In the genomic region with DNA sequence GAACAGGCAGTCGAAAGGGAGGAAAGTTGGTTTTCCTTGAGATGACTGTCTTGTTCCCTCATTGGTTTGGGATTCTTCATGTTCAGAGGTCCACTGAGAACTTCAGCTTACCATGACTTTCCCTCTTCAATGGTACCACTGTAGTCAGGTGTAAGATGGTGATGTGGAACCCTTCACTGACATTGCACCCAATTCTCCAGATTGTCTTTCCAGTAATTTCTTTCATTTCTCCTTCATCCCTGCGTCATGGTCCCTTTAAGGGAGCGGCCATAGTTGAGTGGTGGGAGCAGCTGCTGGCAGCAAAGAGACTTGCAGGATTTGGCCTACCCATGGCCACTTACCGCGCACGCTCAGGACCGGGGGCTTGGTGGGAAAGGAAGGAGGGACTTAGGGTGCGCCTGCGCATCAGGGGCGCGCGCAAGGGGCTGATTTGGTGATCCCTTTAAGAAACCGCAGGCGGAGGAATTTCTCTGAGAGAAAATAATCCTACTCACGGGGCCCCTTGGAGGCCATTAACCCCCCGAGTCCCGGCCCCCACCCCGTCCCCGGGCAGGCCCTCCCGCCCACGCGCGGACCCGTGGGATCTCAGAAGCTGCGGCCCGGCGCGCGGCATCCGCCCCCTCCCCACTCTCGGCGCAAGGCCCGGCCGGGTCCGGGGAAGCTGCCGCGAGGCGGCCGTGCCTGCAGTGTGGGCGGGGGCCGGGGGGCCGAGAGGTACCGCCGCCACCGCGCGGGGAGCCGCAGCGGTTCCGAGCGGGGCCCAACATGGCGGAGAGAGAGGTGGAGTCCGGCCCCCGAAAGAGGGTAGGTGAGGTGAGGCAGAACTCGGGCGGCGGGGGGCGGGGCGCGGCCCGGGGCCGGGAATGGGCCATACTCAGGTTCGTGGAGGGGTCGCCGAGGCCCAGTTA, we compare ENCODE assay signal across 8 cellular contexts. TPM values are rescaled to one million over a fixed set of nuclear protein-coding genes. Genes with fewer than 3 reads are reported as not detected.
DNase-seq lines count a peak whose midpoint lies in the region; ATAC-seq, FAIRE-seq and TF ChIP-seq lines count a peak whose summit lies in the region.

A gene (plus strand): TSS at position 428 of the 908 bp plus-strand sequence. CDS start 338 bp downstream, at position 766.

- H3K27me3 ChIP-seq in esophagus squamous epithelium = no peaks in the 10 kb centered on the region

- WGBS in esophagus squamous epithelium, 2 donors = 7 to 20% methylated on average over 5 to 16 of the region's 65 CpGs

- peaks cover 5 to 7% of the 10 kb centered on the region in 2 donors for H3K36me3 Mint-ChIP-seq in activated T-cell treated with anti-CD3 and anti-CD28 coated beads, Interleukin-2, amount 50 U/mL, for 72 hours (ENCODE audit: insufficient read depth in 2 of 2)

- peak; percentile 81 for ATAC-seq in GM21576 (IDR thresholded peaks at IDR 0.05; ENCODE audit: unreplicated experiment)
- ATAC-seq in activated T-cell treated with anti-CD3 and anti-CD28 coated beads, Interleukin-2, amount 50 U/mL, for 72 hours (replicated peaks in 1 of 2) = peak; percentile 95 to 96

- FAIRE-seq in RCC 7860 (lab: Jason Lieb, UNC) = peak; percentile 72

- peaks cover 5 to 47% (median 10%) of the 10 kb centered on the region in 3 donors for H3K4me1 ChIP-seq in esophagus squamous epithelium

- H3K4me3 Mint-ChIP-seq in activated T-cell treated with anti-CD3 and anti-CD28 coated beads, Interleukin-2, amount 50 U/mL, for 72 hours = peak within 1 kb of the TSS; percentile 82 to 89

- peak within 1 kb of the TSS; percentile 79 to 96 (median 95) for H3K27ac ChIP-seq in esophagus squamous epithelium

- H3K9me3 ChIP-seq in esophagus squamous epithelium = no peaks in the 10 kb centered on the region

- peak in 1 of 6 experiments; percentile 41 for TF ChIP-seq CTCF in esophagus squamous epithelium (IDR thresholded peaks at IDR 0.05)

- intact Hi-C loops in esophagus squamous epithelium (cut with DNase I) = no loop called here

- H3K4me3 ChIP-seq in esophagus squamous epithelium = peak within 1 kb of the TSS; percentile 80 to 99 (median 96)

- DNase-seq in DMS153 (lab: John Stamatoyannopoulos, UW) (peak; percentile 99), KBM-7 (peak; percentile 95), RCC 7860 (ENCODE audit: low spot score) (peak; percentile 85), esophagus squamous epithelium (lab: John Stamatoyannopoulos, UW) (peak; percentile 72), myocyte (ENCODE audit: low read depth) (peak; percentile 99)
- peak; percentile 91 to 93 for DNase-seq in activated T-cell treated with anti-CD3 and anti-CD28 coated beads, Interleukin-2, amount 50 U/mL, for 72 hours
- DNase-seq in stimulated activated CD8-positive, alpha-beta memory T cell treated with anti-CD3 and anti-CD28 coated beads, Interleukin-7, amount 100 ng/mL, for 48 hours (ENCODE audit: extremely low read depth in 1 of 2, low read depth in 1 of 2) = peak; percentile 73 to 89

- peaks cover 3 to 7% of the 10 kb centered on the region in 2 donors for H3K9me3 Mint-ChIP-seq in activated T-cell treated with anti-CD3 and anti-CD28 coated beads, Interleukin-2, amount 50 U/mL, for 72 hours

- peak in 3 of 4 donors; percentile 18 to 39 (median 29) for TF ChIP-seq POLR2A in esophagus squamous epithelium (IDR thresholded peaks at IDR 0.05)

- H3K4me1 Mint-ChIP-seq in activated T-cell treated with anti-CD3 and anti-CD28 coated beads, Interleukin-2, amount 50 U/mL, for 72 hours (ENCODE audit: low read depth) = peaks cover 55% of the 10 kb centered on the region

- peaks cover 0 to under 1% (median 0%) of the 10 kb centered on the region in 3 donors for H3K36me3 ChIP-seq in esophagus squamous epithelium

- peaks cover 22% of the 10 kb centered on the region for H3K27me3 Mint-ChIP-seq in activated T-cell treated with anti-CD3 and anti-CD28 coated beads, Interleukin-2, amount 50 U/mL, for 72 hours (ENCODE audit: low read depth)

- peak within 1 kb of the TSS; percentile 89 for H3K27ac Mint-ChIP-seq in activated T-cell treated with anti-CD3 and anti-CD28 coated beads, Interleukin-2, amount 50 U/mL, for 72 hours

- in situ Hi-C loops in KBM-7 (cut with MboI; ENCODE audit: low pct_unique_long_range_greater_than_20kb, low sequenced_read_pairs) = no loop called here

RNA-seq across cellular contexts. Expression of the gene that starts here (rescaled TPM):
- 10 to 100 TPM; 37.5 to 54.7 TPM for total RNA-seq in activated T-cell treated with anti-CD3 and anti-CD28 coated beads, Interleukin-2, amount 50 U/mL, for 72 hours
- 10 to 100 TPM; 10.6 to 33.8 (median 25.6) TPM for total RNA-seq in esophagus squamous epithelium
- total RNA-seq in myocyte = 33.3 and 42.1 TPM in 2 replicates
- 12.4 TPM for polyA plus RNA-seq in myocyte (2012)

Comparison
In these comparisons a context has a peak if more than half of its experiments do, and no peak if none do; other contexts are left out.
1. Peak in every context shown above with its lines: DNase-seq, ATAC-seq, H3K4me3 ChIP-seq and H3K27ac ChIP-seq.